9 cellular contexts compared by ENCODE assay signal in genomic region chr12:66901136-66901932, GRCh38.
DNase-seq lines count a peak whose midpoint lies in the region; ATAC-seq and TF ChIP-seq lines count a peak whose summit lies in the region.
"Had no signal": no experiment of that assay in that cellular context is flagged by ENCODE, and none has a peak within 500 bp of the region (broad histone marks: within the 10 kb centered on the region; RNA-seq: fewer than 3 reads in every experiment).

No MANE protein-coding gene starts in this region.

- H3K36me3 Mint-ChIP-seq in activated B cell treated with CpG ODN at 0.5 μM for 24 hours (ENCODE audit: low read depth), result no peaks in the 10 kb centered on the region
- no peaks in the 10 kb centered on the region for H3K36me3 Mint-ChIP-seq in WTC11

- no peak overlapping the region for H3K4me3 ChIP-seq in GM06990 (replicated peaks; ENCODE audit: low read depth, low read length)

- intact Hi-C loops in activated B cell treated with CpG ODN at 0.5 μM for 24 hours (cut with micrococcal nuclease), result no loop called here
- intact Hi-C loops in sciatic nerve (cut with DNase I), result no loop called here

- peaks cover 28% of the 10 kb centered on the region for H3K4me1 Mint-ChIP-seq in activated B cell treated with CpG ODN at 0.5 μM for 24 hours
- peaks cover 31% of the 10 kb centered on the region for H3K4me1 Mint-ChIP-seq in WTC11

- CTCF ChIA-PET in activated B cell treated with CpG ODN at 0.5 μM for 24 hours (lab: Charles Lee), result no interaction called here
- CTCF ChIA-PET in WTC11 (lab: Charles Lee), result interaction anchor here (0.8 to 1.0 kb wide), 2 partner anchors 117 to 321 kb away, joined by 3 read pairs; no protein-coding TSS in a partner anchor

- H3K36me3 ChIP-seq in GM06990 (ENCODE audit: control insufficient read depth, insufficient read depth, low read length), result no peaks in the 10 kb centered on the region

- POLR2A ChIA-PET in activated B cell treated with CpG ODN at 0.5 μM for 24 hours (lab: Charles Lee), result no interaction called here
- POLR2A ChIA-PET in WTC11 (lab: Charles Lee), result no interaction called here

- DNase-seq in GM06990 (ENCODE audit: extremely low read depth, insufficient read length) (peak; percentile 28), activated B cell treated with CpG ODN at 0.5 μM for 24 hours (no peak), sciatic nerve (ENCODE audit: low spot score) (no peak), WTC11 (ENCODE audit: low spot score) (no peak), cerebellar cortex (ENCODE audit: low spot score) (no peak)
- DNase-seq: effector memory CD4-positive, alpha-beta T cell had no signal

- H3K27me3 Mint-ChIP-seq in activated B cell treated with CpG ODN at 0.5 μM for 24 hours, result no peaks in the 10 kb centered on the region
- no peaks in the 10 kb centered on the region for H3K27me3 Mint-ChIP-seq in WTC11 (ENCODE audit: low read depth)

- H3K27ac Mint-ChIP-seq in activated B cell treated with CpG ODN at 0.5 μM for 24 hours (peak overlapping the region; percentile 82), WTC11 (no peak overlapping the region)

- ATAC-seq in GM19438 (IDR thresholded peaks at IDR 0.05; ENCODE audit: low read depth, unreplicated experiment) (peak; percentile 83), HG03103 (IDR thresholded peaks at IDR 0.05; ENCODE audit: low read depth, unreplicated experiment) (peak; percentile 89), activated B cell treated with CpG ODN at 0.5 μM for 24 hours (ENCODE audit: low read depth) (peak; percentile 65), sciatic nerve (no peak), WTC11 (no peak), SK-N-SH treated with all-trans-retinoic acid at 6 μM for 48 hours (no peak)

- H3K27me3 ChIP-seq in GM06990 (replicated peaks; ENCODE audit: control insufficient read depth, insufficient read depth, low read length), result no peaks in the 10 kb centered on the region

- H3K9me3 Mint-ChIP-seq in activated B cell treated with CpG ODN at 0.5 μM for 24 hours (no peaks in the 10 kb centered on the region), WTC11 (no peaks in the 10 kb centered on the region)

- TF ChIP-seq CTCF in GM06990 (IDR thresholded peaks at IDR 0.05; ENCODE audit: insufficient read depth, low read length, poor library complexity, severe bottlenecking), result no peak
- TF ChIP-seq CTCF in activated B cell treated with CpG ODN at 0.5 μM for 24 hours (IDR thresholded peaks at IDR 0.05), result no peak
- no peak for TF ChIP-seq CTCF in WTC11 (IDR thresholded peaks at IDR 0.05)

- peak overlapping the region; percentile 44 for H3K4me3 Mint-ChIP-seq in activated B cell treated with CpG ODN at 0.5 μM for 24 hours
- H3K4me3 Mint-ChIP-seq in WTC11, result no peak overlapping the region

TF ChIP-seq in WTC11, 78 proteins besides CTCF, POLR2A, EP300 and RAD21:
- no peak for TF ChIP-seq FOXK1 (CRISPR knock-in tag; IDR thresholded peaks at IDR 0.05)

TF ChIP-seq in SK-N-SH treated with all-trans-retinoic acid at 6 μM for 48 hours, 23 proteins besides CTCF, POLR2A, EP300 and RAD21:
- TF ChIP-seq BACH2 (CRISPR knock-in tag; IDR thresholded peaks at IDR 0.05; ENCODE audit: borderline replicate concordance), result no peak
- no peak for TF ChIP-seq ZNF8 (CRISPR knock-in tag; IDR thresholded peaks at IDR 0.05)
- no peak for TF ChIP-seq TSHZ2 (CRISPR knock-in tag; IDR thresholded peaks at IDR 0.05)
- no peak for TF ChIP-seq ESRRG (CRISPR knock-in tag; IDR thresholded peaks at IDR 0.05)
- no peak for TF ChIP-seq RARB (CRISPR knock-in tag; IDR thresholded peaks at IDR 0.05)
- TF ChIP-seq PATZ1 (CRISPR knock-in tag; IDR thresholded peaks at IDR 0.05; ENCODE audit: borderline replicate concordance), result no peak
- no peak for TF ChIP-seq CREB5 (CRISPR knock-in tag; IDR thresholded peaks at IDR 0.05; ENCODE audit: low read depth)
- no peak for TF ChIP-seq ZFP30 (CRISPR knock-in tag; IDR thresholded peaks at IDR 0.05)
- no peak for TF ChIP-seq PPARA (CRISPR knock-in tag; IDR thresholded peaks at IDR 0.05; ENCODE audit: borderline replicate concordance)
- no peak for TF ChIP-seq CSRNP3 (CRISPR knock-in tag; IDR thresholded peaks at IDR 0.05)
- TF ChIP-seq ZNF70 (CRISPR knock-in tag; IDR thresholded peaks at IDR 0.05), result no peak
- TF ChIP-seq ARNTL (CRISPR knock-in tag; IDR thresholded peaks at IDR 0.05; ENCODE audit: borderline replicate concordance, low read depth), result no peak
- no peak for TF ChIP-seq ZC3H10 (CRISPR knock-in tag; IDR thresholded peaks at IDR 0.05)
- TF ChIP-seq CSDC2 (CRISPR knock-in tag; IDR thresholded peaks at IDR 0.05), result no peak
- no peak for TF ChIP-seq ZFP3 (CRISPR knock-in tag; IDR thresholded peaks at IDR 0.05)

Comparison
In these comparisons a context has a peak if more than half of its experiments do, and no peak if none do; other contexts are left out.
1. ATAC-seq: peak in GM19438 (single experiment), HG03103 (single experiment) and activated B cell treated with CpG ODN at 0.5 μM for 24 hours (single experiment); none in sciatic nerve (single experiment), WTC11 (single experiment) and SK-N-SH treated with all-trans-retinoic acid at 6 μM for 48 hours (single experiment).